Comparison of ENCODE assay signal across 30 cellular contexts in the genomic region with DNA sequence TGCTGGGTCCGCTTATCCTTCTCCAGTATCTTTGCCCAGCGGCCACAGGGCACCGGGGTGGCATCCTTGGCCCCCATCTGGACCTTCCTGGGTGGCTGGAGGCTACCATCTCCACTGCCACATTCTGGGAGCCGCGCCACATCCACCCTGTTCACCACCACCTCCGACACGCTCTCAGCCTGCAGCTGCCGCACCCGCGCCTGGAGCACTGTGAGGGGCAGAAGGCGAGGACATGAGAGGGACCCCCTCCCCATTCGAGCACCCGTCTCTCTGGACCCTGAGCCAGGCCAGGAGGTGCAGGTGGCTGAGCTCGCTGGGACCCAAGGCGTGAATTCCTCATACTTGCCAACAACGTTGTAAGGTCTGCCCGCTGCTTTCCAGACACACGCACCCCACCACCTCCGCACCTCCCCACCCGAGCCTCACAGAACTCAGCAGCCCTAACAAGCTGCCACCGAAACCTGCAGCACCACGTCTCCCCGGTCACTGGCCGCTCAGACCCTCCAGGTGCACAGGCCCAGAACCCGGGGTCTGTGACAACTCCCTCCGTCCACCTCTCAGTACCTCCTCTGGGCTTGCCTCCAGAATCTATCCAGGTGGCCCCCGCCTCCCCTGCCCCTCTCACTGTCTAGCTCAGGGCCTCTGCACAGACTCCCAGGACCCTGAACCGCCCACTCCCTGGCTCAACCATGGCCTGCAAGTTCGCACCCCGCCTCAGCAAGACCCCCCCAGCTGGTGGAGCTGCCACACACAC. TPM values are rescaled to one million over a fixed set of nuclear protein-coding genes. Genes with fewer than 3 reads are reported as not detected.
DNase-seq lines count a peak whose midpoint lies in the region; ATAC-seq and TF ChIP-seq lines count a peak whose summit lies in the region.
"Had no signal": no experiment of that assay in that cellular context is flagged by ENCODE, and none has a peak within 500 bp of the region (broad histone marks: within the 10 kb centered on the region; RNA-seq: fewer than 3 reads in every experiment).

No MANE protein-coding gene starts in this region.

- TF ChIP-seq POLR2A in GM18505 (IDR thresholded peaks at IDR 0.05; ENCODE audit: borderline replicate concordance, extremely low read depth, insufficient read depth, insufficient read length) = no peak

- peak; percentile 1; the same call in 1 of the 2 replicates for TF ChIP-seq CTCF in BE2C (IDR thresholded peaks at IDR 0.05; ENCODE audit: low read depth, low read length)
- no peak for TF ChIP-seq CTCF in GM20000 (IDR thresholded peaks at IDR 0.05; ENCODE audit: extremely low read depth, missing control alignments)
- TF ChIP-seq CTCF in GM13977 (IDR thresholded peaks at IDR 0.05; ENCODE audit: extremely low read depth, insufficient read depth, missing control alignments) = no peak

- H3K27me3 ChIP-seq in BE2C = no peaks in the 10 kb centered on the region
- H3K27me3 ChIP-seq in CD4-positive, CD25-positive, alpha-beta regulatory T cell (ENCODE audit: control insufficient read depth, insufficient read depth, low read length) = no peaks in the 10 kb centered on the region
- H3K27me3 ChIP-seq: colonic mucosa, uterus had no signal

- peak overlapping the region in 1 of 4 donors; percentile 61 for H3K4me3 Mint-ChIP-seq in CD4-positive, CD25-positive, alpha-beta regulatory T cell
- H3K4me3 Mint-ChIP-seq: activated CD8-positive, alpha-beta memory T cell treated with anti-CD3 and anti-CD28 coated beads, Interleukin-2, amount 10 ng/mL, durations not matched to agents 7 days and 5 days; CD14-positive monocyte had no signal

- H3K4me3 ChIP-seq in BE2C (ENCODE audit: low read depth, low read length) = no peak overlapping the region
- H3K4me3 ChIP-seq in CD4-positive, CD25-positive, alpha-beta regulatory T cell (ENCODE audit: low read depth, low read length) = no peak overlapping the region
- H3K4me3 ChIP-seq: colonic mucosa, GM23248, left ventricle myocardium inferior, thoracic aorta, uterus had no signal

- in situ Hi-C loops in GM13977 (cut with MboI; ENCODE audit: low pct_unique_long_range_greater_than_20kb, low sequenced_read_pairs, unreplicated experiment) = no loop called here

- H3K9me3 Mint-ChIP-seq in CD4-positive, CD25-positive, alpha-beta regulatory T cell = peaks cover 0 to 2% (median 0%) of the 10 kb centered on the region in 7 donors
- H3K9me3 Mint-ChIP-seq: activated naive CD4-positive, alpha-beta T cell treated with anti-CD3 and anti-CD28 coated beads, Interleukin-2, amount 50 U/mL, for 24 hours; CD14-positive monocyte; stimulated activated naive CD8-positive, alpha-beta T cell treated with anti-CD3 and anti-CD28 coated beads, Interleukin-15, Interleukin-2, amounts not matched to agents 100 ng/mL and 50 ng/mL, for 24 hours had no signal

- DNase-seq in BE2C = no peak
- DNase-seq in CD4-positive, CD25-positive, alpha-beta regulatory T cell = no peak
- DNase-seq in GM20000 (ENCODE audit: low spot score) = no peak
- no peak for DNase-seq in GM13977 (ENCODE audit: low spot score)
- DNase-seq: activated CD4-positive, alpha-beta T cell treated with anti-CD3 and anti-CD28 coated beads for 48 hours; activated CD8-positive, alpha-beta memory T cell treated with anti-CD3 and anti-CD28 coated beads, Interleukin-2, amount 10 ng/mL, durations not matched to agents 7 days and 5 days; colonic mucosa; effector CD8-positive, alpha-beta T cell; GM23248; islet precursor cell; Kasumi-1; left ventricle myocardium inferior; mesendoderm; NCI-H1694; NCI-H510A; PC-3; Right ventricle myocardium superior; T-helper 9 cell; uterus had no signal

- peaks cover 4% of the 10 kb centered on the region for H3K27me3 Mint-ChIP-seq in CD4-positive, CD25-positive, alpha-beta regulatory T cell
- H3K27me3 Mint-ChIP-seq: activated CD8-positive, alpha-beta memory T cell treated with anti-CD3 and anti-CD28 coated beads, Interleukin-2, amount 10 ng/mL, durations not matched to agents 7 days and 5 days; activated naive CD4-positive, alpha-beta T cell treated with anti-CD3 and anti-CD28 coated beads, Interleukin-2, amount 50 U/mL, for 24 hours; stimulated activated naive CD8-positive, alpha-beta T cell treated with anti-CD3 and anti-CD28 coated beads, Interleukin-15, Interleukin-2, amounts not matched to agents 100 ng/mL and 50 ng/mL, for 24 hours had no signal

- no peaks in the 10 kb centered on the region for H3K9me3 ChIP-seq in BE2C
- H3K9me3 ChIP-seq in CD4-positive, CD25-positive, alpha-beta regulatory T cell (ENCODE audit: control insufficient read depth in 2 of 2, low read length in 2 of 2) = no peaks in the 10 kb centered on the region
- H3K9me3 ChIP-seq: colonic mucosa, left ventricle myocardium inferior, thoracic aorta, uterus had no signal

- ATAC-seq in CD4-positive, CD25-positive, alpha-beta regulatory T cell (ENCODE audit: low read depth in 2 of 2) = no peak
- no peak for ATAC-seq in GM18505 (IDR thresholded peaks at IDR 0.05; ENCODE audit: unreplicated experiment)
- ATAC-seq: activated CD8-positive, alpha-beta memory T cell treated with anti-CD3 and anti-CD28 coated beads, Interleukin-2, amount 10 ng/mL, durations not matched to agents 7 days and 5 days; PC-3 had no signal

- peaks cover 0 to 44% (median 15%) of the 10 kb centered on the region in 4 donors for H3K4me1 Mint-ChIP-seq in CD4-positive, CD25-positive, alpha-beta regulatory T cell

- H3K36me3 Mint-ChIP-seq in CD4-positive, CD25-positive, alpha-beta regulatory T cell = peaks cover 14% of the 10 kb centered on the region

- no peak overlapping the region for H3K27ac ChIP-seq in CD4-positive, CD25-positive, alpha-beta regulatory T cell (ENCODE audit: insufficient read depth, low read length, poor library complexity, severe bottlenecking)
- H3K27ac ChIP-seq in angular gyrus (ENCODE audit: low read depth, low read length) = peak overlapping the region; percentile 5
- H3K27ac ChIP-seq: colonic mucosa, GM23248, HL-60, left ventricle myocardium inferior, thoracic aorta, uterus, VCaP had no signal

- H3K27ac Mint-ChIP-seq in CD4-positive, CD25-positive, alpha-beta regulatory T cell = peak overlapping the region in 2 of 3 donors; percentile 14 to 46
- H3K27ac Mint-ChIP-seq: activated CD8-positive, alpha-beta memory T cell treated with anti-CD3 and anti-CD28 coated beads, Interleukin-2, amount 10 ng/mL, durations not matched to agents 7 days and 5 days; activated naive CD4-positive, alpha-beta T cell treated with anti-CD3 and anti-CD28 coated beads, Interleukin-2, amount 50 U/mL, for 24 hours; CD14-positive monocyte; stimulated activated naive CD8-positive, alpha-beta T cell treated with anti-CD3 and anti-CD28 coated beads, Interleukin-15, Interleukin-2, amounts not matched to agents 100 ng/mL and 50 ng/mL, for 24 hours had no signal

- H3K36me3 ChIP-seq in BE2C = peaks cover 36% of the 10 kb centered on the region
- H3K36me3 ChIP-seq in CD4-positive, CD25-positive, alpha-beta regulatory T cell (ENCODE audit: control insufficient read depth, insufficient read depth, low read length) = peaks cover 25% of the 10 kb centered on the region
- H3K36me3 ChIP-seq: uterus had no signal

- H3K4me1 ChIP-seq in BE2C = peaks cover 2% of the 10 kb centered on the region; the same call in 1 of the 2 replicates
- H3K4me1 ChIP-seq in CD4-positive, CD25-positive, alpha-beta regulatory T cell (ENCODE audit: control insufficient read depth, insufficient read depth, low read length, poor library complexity, severe bottlenecking) = peaks cover 25% of the 10 kb centered on the region

RNA-seq across cellular contexts. Expression of a gene that starts 3.2 kb away (rescaled TPM):
- polyA plus RNA-seq in BE2C (2012; ENCODE audit: insufficient read depth, insufficient read length, low read depth) = 246 TPM
- total RNA-seq in CD4-positive, CD25-positive, alpha-beta regulatory T cell = 62.9 TPM
- polyA plus RNA-seq in CD4-positive, CD25-positive, alpha-beta regulatory T cell = 10 to 100 TPM; 25.4 to 38.1 (median 34.1) TPM

RNA-seq across cellular contexts. Expression of a gene that starts 9.5 kb away (rescaled TPM):
- polyA plus RNA-seq in BE2C (2012; ENCODE audit: insufficient read depth, insufficient read length, low read depth) = 3.8 TPM
- 0.81 TPM for total RNA-seq in CD4-positive, CD25-positive, alpha-beta regulatory T cell
- polyA plus RNA-seq in CD4-positive, CD25-positive, alpha-beta regulatory T cell = under 1 TPM in 1 of 4 donors, not detected in 3; 0.17 TPM
- total RNA-seq: activated CD8-positive, alpha-beta memory T cell treated with anti-CD3 and anti-CD28 coated beads, Interleukin-2, amount 10 ng/mL, durations not matched to agents 7 days and 5 days; colonic mucosa; epithelial cell of proximal tubule; left ventricle myocardium inferior; osteoblast; Right ventricle myocardium superior; skeletal muscle tissue had no signal
- polyA plus RNA-seq: CD14-positive monocyte, GM23248 had no signal

RNA-seq across cellular contexts. Expression of a gene that starts 32.9 kb away (rescaled TPM):
- polyA plus RNA-seq in BE2C (2012; ENCODE audit: insufficient read depth, insufficient read length, low read depth) = 208 TPM
- total RNA-seq in CD4-positive, CD25-positive, alpha-beta regulatory T cell = 124 TPM
- polyA plus RNA-seq in CD4-positive, CD25-positive, alpha-beta regulatory T cell = 10 to 100 TPM; 57.2 to 80.8 (median 76.9) TPM

RNA-seq across cellular contexts. Expression of a gene that starts 40.5 kb away (rescaled TPM):
- polyA plus RNA-seq in BE2C (2012; ENCODE audit: insufficient read depth, insufficient read length, low read depth) = 15.2 TPM
- total RNA-seq in CD4-positive, CD25-positive, alpha-beta regulatory T cell = 1.2 TPM
- not detected for polyA plus RNA-seq in CD4-positive, CD25-positive, alpha-beta regulatory T cell
- total RNA-seq: epithelial cell of proximal tubule, skeletal muscle tissue, thoracic aorta had no signal
- polyA plus RNA-seq: CD14-positive monocyte had no signal

RNA-seq across cellular contexts. Expression of a gene that starts 46.1 kb away (rescaled TPM):
- polyA plus RNA-seq in BE2C (2012; ENCODE audit: insufficient read depth, insufficient read length, low read depth) = 5.4 TPM
- 0.64 TPM for total RNA-seq in CD4-positive, CD25-positive, alpha-beta regulatory T cell
- polyA plus RNA-seq in CD4-positive, CD25-positive, alpha-beta regulatory T cell = 1 to 10 TPM in 1 of 4 donors, under 1 TPM in 3; 0.55 to 2.1 (median 0.71) TPM
